Comparison of ENCODE assay signal across 18 cellular contexts in genomic region chr14:56379956-56380355, GRCh38.
A peak's percentile ranks its signal among the peaks of the same experiment; 100 is the strongest.
DNase-seq lines count a peak whose midpoint lies in the region; ATAC-seq and TF ChIP-seq lines count a peak whose summit lies in the region.
"Had no signal": no experiment of that assay in that cellular context is flagged by ENCODE, and none has a peak within 500 bp of the region (broad histone marks: within the 10 kb centered on the region; RNA-seq: fewer than 3 reads in every experiment).

No MANE protein-coding gene starts in this region.

- CTCF ChIA-PET in PC-9 (lab: Charles Lee): no interaction called here

- intact Hi-C loops in ascending aorta (cut with DNase I): loop anchor here (2.0 kb wide), 1 partner anchor 37 kb away; no protein-coding TSS in a partner anchor
- intact Hi-C loops in PC-9 (cut with micrococcal nuclease; ENCODE audit: unreplicated experiment): no loop called here

- no peaks in the 10 kb centered on the region for H3K79me2 ChIP-seq in PC-9 (ENCODE audit: low read depth)

- ATAC-seq in gastroesophageal sphincter: peak; percentile 78
- ATAC-seq in HG02970 (IDR thresholded peaks at IDR 0.05; ENCODE audit: low FRiP score, unreplicated experiment): no peak

- POLR2A ChIA-PET in PC-9 (lab: Charles Lee; ENCODE audit: unreplicated experiment): no interaction called here

- H3K4me2 ChIP-seq in PC-9: no peak overlapping the region
- H3K4me2 ChIP-seq: BLaER1 had no signal

- no peak for TF ChIP-seq EP300 in gastroesophageal sphincter (IDR thresholded peaks at IDR 0.05)

- H2AFZ ChIP-seq in PC-9: no peak overlapping the region

- H3K4me1 ChIP-seq in ascending aorta (peaks cover 5 to 23% of the 10 kb centered on the region in 2 donors), gastroesophageal sphincter (peaks cover 5 to 6% (median 5%) of the 10 kb centered on the region in 3 donors), PC-9 (replicated peaks; ENCODE audit: insufficient read depth) (no peaks in the 10 kb centered on the region)
- H3K4me1 ChIP-seq: BLaER1, sigmoid colon had no signal

- BruUV-seq in PC-9 (replicated peaks; lab: Mats Ljungman, UMichigan): no TSS peak

- H3K36me3 ChIP-seq in ascending aorta (no peaks in the 10 kb centered on the region), gastroesophageal sphincter (no peaks in the 10 kb centered on the region), PC-9 (ENCODE audit: low read depth) (no peaks in the 10 kb centered on the region)
- H3K36me3 ChIP-seq: BLaER1, ovary, sigmoid colon had no signal

- H3K27ac ChIP-seq in ascending aorta: peak overlapping the region; percentile 62 to 85
- peak overlapping the region in 3 of 4 donors; percentile 1 to 44 (median 37) for H3K27ac ChIP-seq in gastroesophageal sphincter
- H3K27ac ChIP-seq in PC-9: no peak overlapping the region
- H3K27ac ChIP-seq: BLaER1 had no signal

- TF ChIP-seq POLR2A in gastroesophageal sphincter (IDR thresholded peaks at IDR 0.05): no peak

- no peaks in the 10 kb centered on the region for H3K9me2 ChIP-seq in PC-9 (ENCODE audit: insufficient read depth)

- H3K9me3 ChIP-seq in ascending aorta: peaks cover 0 to 10% of the 10 kb centered on the region in 2 donors
- peaks cover 0 to 16% (median 0%) of the 10 kb centered on the region in 3 donors for H3K9me3 ChIP-seq in gastroesophageal sphincter
- no peaks in the 10 kb centered on the region for H3K9me3 ChIP-seq in PC-9 (ENCODE audit: insufficient read depth, low read depth)
- H3K9me3 ChIP-seq: ovary had no signal

- no peaks in the 10 kb centered on the region for H3F3A ChIP-seq in PC-9 (ENCODE audit: insufficient read depth, low read depth)

- DNase-seq in GM04504 (ENCODE audit: low read depth): peak; percentile 9
- no peak for DNase-seq in ascending aorta (ENCODE audit: low spot score in 2 of 2)
- DNase-seq in stromal cell of bone marrow (ENCODE audit: low read depth): peak; percentile 84
- no peak for DNase-seq in PC-9
- DNase-seq in activated CD8-positive, alpha-beta memory T cell treated with anti-CD3 and anti-CD28 coated beads, Interleukin-2, amount 50 U/mL, for 48 hours: no peak
- DNase-seq: activated CD4-positive, alpha-beta T cell treated with anti-CD3 and anti-CD28 coated beads, Interleukin-2, amount 10 ng/mL, durations not matched to agents 24 days and 14 days; activated CD8-positive, alpha-beta memory T cell treated with anti-CD3 and anti-CD28 coated beads, Interleukin-2, amount 50 U/mL, for 4 hours; activated gamma-delta T cell treated with Interleukin-2 at 50 U/mL for 16 hours; HFFc6; NCI-H1436 treated with DMSO at 0.1 percent for 48 hours; NCI-H345; NK-92 treated with Interleukin-12 subunit alpha and Interleukin-12 subunit beta, amount 100 ng/mL, for 24 hours; sigmoid colon; SW 1271 had no signal

- 70 to 79% methylated on average over 2 of the region's 2 CpGs for WGBS in gastroesophageal sphincter (ENCODE audit: low coverage in 1 of 2), 2 donors

- no peak overlapping the region for H3K4me3 ChIP-seq in ascending aorta
- H3K4me3 ChIP-seq in gastroesophageal sphincter: no peak overlapping the region
- no peak overlapping the region for H3K4me3 ChIP-seq in PC-9
- H3K4me3 ChIP-seq: BLaER1, ovary, sigmoid colon had no signal

- TF ChIP-seq CTCF in ascending aorta (IDR thresholded peaks at IDR 0.05): no peak
- TF ChIP-seq CTCF in gastroesophageal sphincter (IDR thresholded peaks at IDR 0.05): no peak
- TF ChIP-seq CTCF in PC-9 (conservative IDR thresholded peaks at IDR 0.05): no peak

- no peaks in the 10 kb centered on the region for H3K27me3 ChIP-seq in ascending aorta
- no peaks in the 10 kb centered on the region for H3K27me3 ChIP-seq in gastroesophageal sphincter
- no peaks in the 10 kb centered on the region for H3K27me3 ChIP-seq in PC-9 (ENCODE audit: insufficient read depth, low read depth)
- H3K27me3 ChIP-seq: BLaER1, ovary, sigmoid colon had no signal

- H4K20me1 ChIP-seq in PC-9 (ENCODE audit: insufficient read depth): no peaks in the 10 kb centered on the region
- H4K20me1 ChIP-seq: BLaER1 had no signal

Comparison
In these comparisons a context has a peak if more than half of its experiments do, and no peak if none do; other contexts are left out.
1. DNase-seq: peak in GM04504 (single experiment) and stromal cell of bone marrow (single experiment); none in ascending aorta (0 of 2), PC-9 (0 of 2) and activated CD8-positive, alpha-beta memory T cell treated with anti-CD3 and anti-CD28 coated beads, Interleukin-2, amount 50 U/mL, for 48 hours (single experiment).